1 cellular context compared by ENCODE assay signal in genomic region chr5:175531361-175531760, GRCh38.
TF ChIP-seq lines count a peak whose summit lies in the region.

No MANE protein-coding gene starts in this region.

TF ChIP-seq in HCT116, 20 proteins besides CTCF, POLR2A, EP300 and RAD21:
- TF ChIP-seq, protein P1, sequence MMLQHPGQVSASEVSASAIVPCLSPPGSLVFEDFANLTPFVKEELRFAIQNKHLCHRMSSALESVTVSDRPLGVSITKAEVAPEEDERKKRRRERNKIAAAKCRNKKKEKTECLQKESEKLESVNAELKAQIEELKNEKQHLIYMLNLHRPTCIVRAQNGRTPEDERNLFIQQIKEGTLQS (IDR thresholded peaks at IDR 0.05), result no peak
- no peak for TF ChIP-seq FOSL1 (IDR thresholded peaks at IDR 0.05; ENCODE audit: low read depth)
- TF ChIP-seq EZH2phosphoT487 (IDR thresholded peaks at IDR 0.05; ENCODE audit: borderline replicate concordance), result no peak
- no peak for TF ChIP-seq EGR1 (IDR thresholded peaks at IDR 0.05; ENCODE audit: low read depth)
- TF ChIP-seq ZNF274 (IDR thresholded peaks at IDR 0.05; ENCODE audit: low read depth, low read length), result no peak
- TF ChIP-seq ELF1 (IDR thresholded peaks at IDR 0.05; ENCODE audit: borderline replicate concordance, low read depth), result no peak
- TF ChIP-seq JUND (IDR thresholded peaks at IDR 0.05), result no peak
- TF ChIP-seq, protein P2, sequence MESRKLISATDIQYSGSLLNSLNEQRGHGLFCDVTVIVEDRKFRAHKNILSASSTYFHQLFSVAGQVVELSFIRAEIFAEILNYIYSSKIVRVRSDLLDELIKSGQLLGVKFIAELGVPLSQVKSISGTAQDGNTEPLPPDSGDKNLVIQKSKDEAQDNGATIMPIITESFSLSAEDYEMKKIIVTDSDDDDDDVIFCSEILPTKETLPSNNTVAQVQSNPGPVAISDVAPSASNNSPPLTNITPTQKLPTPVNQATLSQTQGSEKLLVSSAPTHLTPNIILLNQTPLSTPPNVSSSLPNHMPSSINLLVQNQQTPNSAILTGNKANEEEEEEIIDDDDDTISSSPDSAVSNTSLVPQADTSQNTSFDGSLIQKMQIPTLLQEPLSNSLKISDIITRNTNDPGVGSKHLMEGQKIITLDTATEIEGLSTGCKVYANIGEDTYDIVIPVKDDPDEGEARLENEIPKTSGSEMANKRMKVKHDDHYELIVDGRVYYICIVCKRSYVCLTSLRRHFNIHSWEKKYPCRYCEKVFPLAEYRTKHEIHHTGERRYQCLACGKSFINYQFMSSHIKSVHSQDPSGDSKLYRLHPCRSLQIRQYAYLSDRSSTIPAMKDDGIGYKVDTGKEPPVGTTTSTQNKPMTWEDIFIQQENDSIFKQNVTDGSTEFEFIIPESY (IDR thresholded peaks at IDR 0.05; ENCODE audit: extremely low read depth, insufficient replicate concordance, low read length), result no peak
- no peak for TF ChIP-seq CBX3 (IDR thresholded peaks at IDR 0.05; ENCODE audit: low read depth)
- TF ChIP-seq SP1 (IDR thresholded peaks at IDR 0.05; ENCODE audit: low read depth), result no peak
- TF ChIP-seq SRF (IDR thresholded peaks at IDR 0.05; ENCODE audit: low read depth), result no peak
TF ChIP-seq in HCT116: peak in this region for 0.
